Comparison of ENCODE assay signal across 20 cellular contexts in the genomic region with DNA sequence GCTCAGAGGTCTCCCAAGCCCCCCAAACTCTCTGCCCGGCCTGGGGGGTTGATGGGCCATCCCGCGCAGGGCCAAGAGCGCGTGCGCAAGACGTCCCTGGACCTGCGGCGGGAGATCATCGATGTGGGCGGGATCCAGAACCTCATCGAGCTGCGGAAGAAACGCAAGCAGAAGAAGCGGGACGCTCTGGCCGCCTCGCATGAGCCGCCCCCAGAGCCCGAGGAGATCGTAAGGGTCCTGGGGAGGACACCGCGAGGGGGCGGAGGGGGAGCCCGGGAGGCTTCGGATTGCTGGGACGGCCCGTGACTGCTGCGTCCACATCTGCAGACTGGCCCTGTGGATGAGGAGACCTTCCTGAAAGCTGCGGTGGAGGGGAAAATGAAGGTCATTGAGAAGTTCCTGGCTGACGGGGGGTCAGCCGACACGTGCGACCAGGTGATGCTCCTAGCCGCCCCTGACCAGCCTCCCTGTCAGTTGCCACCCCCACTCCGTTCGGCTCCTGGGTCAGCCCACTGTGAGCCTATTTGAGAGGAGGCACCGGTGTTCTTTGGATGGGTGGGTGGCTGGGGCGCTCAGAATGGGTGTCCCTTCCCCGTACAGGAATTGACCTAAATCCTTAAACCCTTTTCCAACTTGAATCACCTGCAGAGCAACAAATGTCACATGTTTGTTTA. TPM values are rescaled to one million over a fixed set of nuclear protein-coding genes. Genes with fewer than 3 reads are reported as not detected.
"Had no signal": no experiment of that assay in that cellular context is flagged by ENCODE, and none has a peak within 500 bp of the region (broad histone marks: within the 10 kb centered on the region; RNA-seq: fewer than 3 reads in every experiment).

No MANE protein-coding gene starts in this region.

- H3K9me3 ChIP-seq: body of pancreas, psoas muscle, sigmoid colon, stomach, uterus had no signal

- ATAC-seq: activated T-cell treated with anti-CD3 and anti-CD28 coated beads, Interleukin-2, amount 50 U/mL, for 4 hours; body of pancreas; effector memory CD8-positive, alpha-beta T cell; psoas muscle had no signal

- DNase-seq: activated CD4-positive, alpha-beta T cell treated with anti-CD3 and anti-CD28 coated beads for 1 hour; activated CD4-positive, alpha-beta T cell treated with anti-CD3 and anti-CD28 coated beads, Interleukin-2, amount 50 U/mL, for 48 hours; activated effector memory CD4-positive, alpha-beta T cell treated with anti-CD3 and anti-CD28 coated beads, Interleukin-2, amount 50 U/mL, for 16 hours; activated T-cell treated with anti-CD3 and anti-CD28 coated beads, Interleukin-2, amount 50 U/mL, for 4 hours; cerebellar nuclear complex; effector memory CD8-positive, alpha-beta T cell; nephron progenitor cell; sigmoid colon; stimulated activated CD4-positive, alpha-beta T cell treated with anti-CD3 and anti-CD28 coated beads, Interleukin-1b, Interleukin-23, amount 100 ng/mL, for 48 hours; stomach; T-helper 9 cell; uterus had no signal

- H3K27ac ChIP-seq: body of pancreas, sigmoid colon, stomach, uterus, VCaP had no signal

- H3K27me3 ChIP-seq: body of pancreas, sigmoid colon, uterus had no signal

- H3K4me3 ChIP-seq: body of pancreas, psoas muscle, stomach, uterus had no signal

- H3K36me3 ChIP-seq: sigmoid colon, stomach, uterus had no signal

- H3K4me1 ChIP-seq: uterus had no signal

RNA-seq across cellular contexts. Expression of a gene that starts 5.7 kb away (rescaled TPM):
- total RNA-seq: activated T-cell treated with anti-CD3 and anti-CD28 coated beads, Interleukin-2, amount 50 U/mL, for 4 hours; body of pancreas; glomerular endothelial cell; liver; stomach had no signal
- polyA plus RNA-seq: liver had no signal

RNA-seq across cellular contexts. Expression of a gene that starts 5.9 kb away (rescaled TPM):
- total RNA-seq: activated T-cell treated with anti-CD3 and anti-CD28 coated beads, Interleukin-2, amount 50 U/mL, for 4 hours; stomach had no signal

RNA-seq across cellular contexts. Expression of a gene that starts 11.2 kb away (rescaled TPM):
- total RNA-seq: activated T-cell treated with anti-CD3 and anti-CD28 coated beads, Interleukin-2, amount 50 U/mL, for 4 hours; fibroblast of lung; glomerular endothelial cell; kidney epithelial cell; sigmoid colon; stomach; uterus had no signal
- polyA plus RNA-seq: fibroblast of lung, sigmoid colon, stomach, thymus had no signal
